ENCODE assay signal across 19 cellular contexts in genomic region chr16:66128363-66128725, GRCh38.
A peak's percentile ranks its signal among the peaks of the same experiment; 100 is the strongest.
DNase-seq lines count a peak whose midpoint lies in the region; ATAC-seq and TF ChIP-seq lines count a peak whose summit lies in the region.
"Had no signal": no experiment of that assay in that cellular context is flagged by ENCODE, and none has a peak within 500 bp of the region (broad histone marks: within the 10 kb centered on the region; RNA-seq: fewer than 3 reads in every experiment).

No MANE protein-coding gene starts in this region.

- H4K20me1 ChIP-seq in GM23248 (ENCODE audit: insufficient read depth) = no peaks in the 10 kb centered on the region

- no peak overlapping the region for H3K27ac Mint-ChIP-seq in osteocyte (ENCODE audit: unreplicated experiment)

- no peak overlapping the region for H2BK5ac ChIP-seq in mesenchymal stem cell (ENCODE audit: low read depth, low read length, poor library complexity, severe bottlenecking)

- no peak overlapping the region for H2BK15ac ChIP-seq in mesenchymal stem cell (ENCODE audit: low read depth, poor library complexity, severe bottlenecking)

- in situ Hi-C loops in GM23248 (cut with MboI) = no loop called here

- no peaks in the 10 kb centered on the region for H3K79me1 ChIP-seq in mesenchymal stem cell (replicated peaks; ENCODE audit: low read length, poor library complexity, severe bottlenecking)

- no peak overlapping the region for H3K23ac ChIP-seq in mesenchymal stem cell (ENCODE audit: low read length in 2 of 2)

- H2BK120ac ChIP-seq in mesenchymal stem cell (ENCODE audit: low read depth, low read length) = no peak overlapping the region

- no peak overlapping the region for H3K4me3 Mint-ChIP-seq in osteocyte (ENCODE audit: unreplicated experiment)

- H3K9ac ChIP-seq in GM23248 = no peak overlapping the region
- peak overlapping the region; percentile 54 for H3K9ac ChIP-seq in mesenchymal stem cell (ENCODE audit: low read length)

- H3K27ac ChIP-seq in GM23248 = no peak overlapping the region
- H3K27ac ChIP-seq in coronary artery = peak overlapping the region in 1 of 2 donors; percentile 4
- no peak overlapping the region for H3K27ac ChIP-seq in mesenchymal stem cell (ENCODE audit: low read length, poor library complexity, severe bottlenecking)
- H3K27ac ChIP-seq in upper lobe of left lung = peak overlapping the region; percentile 18 to 73 (median 56)
- no peak overlapping the region for H3K27ac ChIP-seq in aorta (ENCODE audit: low read depth in 1 of 2, low read length in 2 of 2)
- H3K27ac ChIP-seq: C4-2B, Peyer's patch had no signal

- no peaks in the 10 kb centered on the region for H3K9me3 Mint-ChIP-seq in osteocyte (ENCODE audit: unreplicated experiment)

- H2AFZ ChIP-seq in GM23248 = peak overlapping the region; percentile 64
- no peak overlapping the region for H2AFZ ChIP-seq in mesenchymal stem cell (ENCODE audit: low read depth, low read length)

- H3K27me3 ChIP-seq in GM23248 (replicated peaks; ENCODE audit: insufficient read depth) (no peaks in the 10 kb centered on the region), mesenchymal stem cell (ENCODE audit: control insufficient read depth in 1 of 2, insufficient read depth in 1 of 2, low read length in 2 of 2) (no peaks in the 10 kb centered on the region), upper lobe of left lung (no peaks in the 10 kb centered on the region), aorta (ENCODE audit: control insufficient read depth in 1 of 2, insufficient read depth in 2 of 2, low read length in 1 of 2) (no peaks in the 10 kb centered on the region)
- H3K27me3 ChIP-seq: Peyer's patch had no signal

- H3K4me3 ChIP-seq in GM23248 = no peak overlapping the region
- H3K4me3 ChIP-seq in coronary artery = peak overlapping the region; percentile 18
- peak overlapping the region in 1 of 2 experiments; percentile 50 for H3K4me3 ChIP-seq in mesenchymal stem cell (ENCODE audit: insufficient read depth in 1 of 2, low read depth in 1 of 2, low read length in 2 of 2)
- H3K4me3 ChIP-seq in upper lobe of left lung = no peak overlapping the region
- no peak overlapping the region for H3K4me3 ChIP-seq in aorta (ENCODE audit: low read length in 2 of 2)
- H3K4me3 ChIP-seq: HAP-1, Peyer's patch had no signal

- peaks cover 42% of the 10 kb centered on the region for H3K4me1 Mint-ChIP-seq in osteocyte (ENCODE audit: unreplicated experiment)

- no peaks in the 10 kb centered on the region for H3K9me3 ChIP-seq in GM23248 (ENCODE audit: low read depth)
- no peaks in the 10 kb centered on the region for H3K9me3 ChIP-seq in mesenchymal stem cell (ENCODE audit: control insufficient read depth, low read length)
- H3K9me3 ChIP-seq in upper lobe of left lung = no peaks in the 10 kb centered on the region
- no peaks in the 10 kb centered on the region for H3K9me3 ChIP-seq in aorta (ENCODE audit: control insufficient read depth, low read length)
- H3K9me3 ChIP-seq: HAP-1, Peyer's patch had no signal

- DNase-seq in GM23248 (peak; percentile 55), coronary artery (ENCODE audit: low spot score) (no peak), mesenchymal stem cell (no peak), upper lobe of left lung (no peak), COLO829 (ENCODE audit: low spot score) (no peak), aorta (no peak), osteocyte (ENCODE audit: extremely low spot score, unreplicated experiment) (no peak)
- DNase-seq: AML-193; DMS79 treated with DMSO at 0.1 percent for 48 hours; MM.1S; NCI-H1092; NCI-H1436 treated with DMSO at 0.1 percent for 48 hours; NCI-H2029; NCI-H446; NCI-H526 treated with DMSO at 0.1 percent for 48 hours; NK-92 treated with Interleukin-12 subunit alpha and Interleukin-12 subunit beta, amount 100 ng/mL, for 24 hours; Peyer's patch had no signal

- no peak overlapping the region for H3K14ac ChIP-seq in mesenchymal stem cell (ENCODE audit: low read length in 2 of 2)

- no peaks in the 10 kb centered on the region for H3K79me2 ChIP-seq in GM23248 (ENCODE audit: insufficient read depth)

- H4K91ac ChIP-seq in mesenchymal stem cell (ENCODE audit: low read length) = peak overlapping the region; percentile 69

- ATAC-seq in upper lobe of left lung (ENCODE audit: low FRiP score in 2 of 2) (peak in 1 of 2 donors; percentile 21), aorta (ENCODE audit: low FRiP score) (no peak)

- no peak for TF ChIP-seq CTCF in coronary artery (IDR thresholded peaks at IDR 0.05)
- TF ChIP-seq CTCF in upper lobe of left lung (IDR thresholded peaks at IDR 0.05) = no peak
- no peak for TF ChIP-seq CTCF in osteocyte (IDR thresholded peaks at IDR 0.05)

- peak overlapping the region in 1 of 2 experiments; percentile 29 for H3K4ac ChIP-seq in mesenchymal stem cell (ENCODE audit: low read depth in 1 of 2, low read length in 2 of 2)

- peak overlapping the region; percentile 25 to 76 for H3K18ac ChIP-seq in mesenchymal stem cell (ENCODE audit: low read depth in 1 of 2, low read length in 2 of 2)

- H3K4me2 ChIP-seq in GM23248 (ENCODE audit: unreplicated experiment) (peak overlapping the region; percentile 23), mesenchymal stem cell (ENCODE audit: low read length, poor library complexity, severe bottlenecking) (no peak overlapping the region)

- peak overlapping the region; percentile 23 to 86 for H2BK12ac ChIP-seq in mesenchymal stem cell (ENCODE audit: low read length in 2 of 2)

- H3K4me1 ChIP-seq in GM23248 (ENCODE audit: insufficient read depth) = peaks cover 38% of the 10 kb centered on the region
- peaks cover 19% of the 10 kb centered on the region for H3K4me1 ChIP-seq in mesenchymal stem cell (ENCODE audit: control insufficient read depth, insufficient read depth, low read depth, low read length)
- peaks cover 0 to 13% (median 5%) of the 10 kb centered on the region in 4 donors for H3K4me1 ChIP-seq in upper lobe of left lung
- no peaks in the 10 kb centered on the region for H3K4me1 ChIP-seq in aorta (ENCODE audit: control insufficient read depth in 1 of 2, insufficient read depth in 2 of 2, low read length in 2 of 2)
- H3K4me1 ChIP-seq: HAP-1, Peyer's patch had no signal

- H3K9me2 ChIP-seq in GM23248 (ENCODE audit: insufficient read depth) = no peaks in the 10 kb centered on the region

- WGBS in GM23248 (ENCODE audit: low coverage in 1 of 2, low lambda C conversion rate in 2 of 2, missing lambda C conversion rate in 2 of 2), 2 experiments = 37 to 52% methylated on average over 6 of the region's 6 CpGs
- 92% methylated on average over 6 of the region's 6 CpGs for WGBS in mesenchymal stem cell
- 50 to 62% methylated on average over 6 of the region's 6 CpGs for WGBS in upper lobe of left lung, 2 donors
- WGBS in aorta, 2 donors = 65% methylated on average over 6 of the region's 6 CpGs

- no peak for TF ChIP-seq EP300 in upper lobe of left lung (IDR thresholded peaks at IDR 0.05)

- intact Hi-C loops in aorta (cut with DNase I) = no loop called here

- H3K36me3 ChIP-seq in GM23248 (ENCODE audit: low read depth) = no peaks in the 10 kb centered on the region
- no peaks in the 10 kb centered on the region for H3K36me3 ChIP-seq in mesenchymal stem cell (ENCODE audit: control insufficient read depth in 1 of 2, insufficient read depth in 2 of 2, low read depth in 1 of 2, low read length in 2 of 2)
- H3K36me3 ChIP-seq in upper lobe of left lung = no peaks in the 10 kb centered on the region
- no peaks in the 10 kb centered on the region for H3K36me3 ChIP-seq in aorta (ENCODE audit: control insufficient read depth in 1 of 2, insufficient read depth in 2 of 2, low read length in 1 of 2)
- H3K36me3 ChIP-seq: HAP-1, Peyer's patch had no signal

- TF ChIP-seq POLR2A in upper lobe of left lung (IDR thresholded peaks at IDR 0.05) = no peak

- no peak overlapping the region for H2AK5ac ChIP-seq in mesenchymal stem cell (ENCODE audit: low read length, severe bottlenecking)

- H4K8ac ChIP-seq in mesenchymal stem cell (ENCODE audit: low read length) = peak overlapping the region; percentile 45

- H3F3A ChIP-seq in GM23248 (ENCODE audit: insufficient read depth) = peaks cover 22% of the 10 kb centered on the region

- no peaks in the 10 kb centered on the region for H3K27me3 Mint-ChIP-seq in osteocyte (ENCODE audit: unreplicated experiment)

- H3K36me3 Mint-ChIP-seq in osteocyte (ENCODE audit: unreplicated experiment) = no peaks in the 10 kb centered on the region

Comparison
In these comparisons a context has a peak if more than half of its experiments do, and no peak if none do; other contexts are left out.
1. H3K27ac ChIP-seq: peak in upper lobe of left lung (4 of 4); none in GM23248 (single experiment), mesenchymal stem cell (single experiment) and aorta (0 of 2).